In genomic region chr19:893775-894090, GRCh38 we compare ENCODE assay signal across 8 cellular contexts.
DNase-seq lines count a peak whose midpoint lies in the region; ATAC-seq and TF ChIP-seq lines count a peak whose summit lies in the region.

No MANE protein-coding gene starts in this region.

- no peak for TF ChIP-seq CTCF in WERI-Rb-1 (IDR thresholded peaks at IDR 0.05; ENCODE audit: low read depth, low read length)

- H3K4me1 Mint-ChIP-seq in stimulated activated naive CD8-positive, alpha-beta T cell treated with anti-CD3 and anti-CD28 coated beads, Interleukin-15, amount 100 ng/mL, for 72 hours: peaks cover 27% of the 10 kb centered on the region

- H3K4me3 Mint-ChIP-seq in stimulated activated naive CD8-positive, alpha-beta T cell treated with anti-CD3 and anti-CD28 coated beads, Interleukin-15, amount 100 ng/mL, for 72 hours: peak overlapping the region; percentile 91 to 93

- H3K36me3 ChIP-seq in WERI-Rb-1: peaks cover 26% of the 10 kb centered on the region
- peaks cover 33% of the 10 kb centered on the region for H3K36me3 ChIP-seq in iPS-20b (ENCODE audit: insufficient read depth, low read depth, low read length)

- no peak for ATAC-seq in stimulated activated naive CD8-positive, alpha-beta T cell treated with anti-CD3 and anti-CD28 coated beads, Interleukin-15, amount 100 ng/mL, for 72 hours
- ATAC-seq in HG03039 (IDR thresholded peaks at IDR 0.05; ENCODE audit: unreplicated experiment): no peak

- DNase-seq in DMS53 (lab: John Stamatoyannopoulos, UW): peak; percentile 39
- no peak for DNase-seq in DMS53 treated with DMSO at 0.1 percent for 48 hours (lab: John Stamatoyannopoulos, UW; ENCODE audit: unreplicated experiment)
- DNase-seq in WERI-Rb-1: no peak
- no peak for DNase-seq in stimulated activated naive CD8-positive, alpha-beta T cell treated with anti-CD3 and anti-CD28 coated beads, Interleukin-15, amount 100 ng/mL, for 72 hours
- DNase-seq in DMS79 (lab: John Stamatoyannopoulos, UW): no peak
- no peak for DNase-seq in HEK293T (ENCODE audit: extremely low spot score)

- CTCF ChIA-PET in HEK293T (lab: Yijun Ruan, JAX): interaction anchor here (0.6 to 1.3 kb wide), 2 partner anchors 10 to 124 kb away, joined by 3 to 4 read pairs; no protein-coding TSS in a partner anchor

- no peaks in the 10 kb centered on the region for H3K27me3 Mint-ChIP-seq in stimulated activated naive CD8-positive, alpha-beta T cell treated with anti-CD3 and anti-CD28 coated beads, Interleukin-15, amount 100 ng/mL, for 72 hours

- H3K9ac ChIP-seq in iPS-20b (ENCODE audit: low read depth, low read length): no peak overlapping the region

- no peaks in the 10 kb centered on the region for H3K9me3 Mint-ChIP-seq in stimulated activated naive CD8-positive, alpha-beta T cell treated with anti-CD3 and anti-CD28 coated beads, Interleukin-15, amount 100 ng/mL, for 72 hours

- H3K9me3 ChIP-seq in WERI-Rb-1 (ENCODE audit: severe bottlenecking): no peaks in the 10 kb centered on the region
- no peaks in the 10 kb centered on the region for H3K9me3 ChIP-seq in iPS-20b (ENCODE audit: insufficient read depth, low read depth, low read length)

- POLR2A ChIA-PET in HEK293T (lab: Yijun Ruan, JAX): interaction anchor here (0.7 to 0.8 kb wide), 2 partner anchors 12 to 14 kb away, joined by 3 to 4 read pairs; no protein-coding TSS in a partner anchor

- H3K27ac ChIP-seq in WERI-Rb-1: peak overlapping the region; percentile 97
- H3K27ac ChIP-seq in iPS-20b (ENCODE audit: low read length): no peak overlapping the region

- H3K27ac Mint-ChIP-seq in stimulated activated naive CD8-positive, alpha-beta T cell treated with anti-CD3 and anti-CD28 coated beads, Interleukin-15, amount 100 ng/mL, for 72 hours: peak overlapping the region; percentile 100

- H3K27me3 ChIP-seq in WERI-Rb-1 (ENCODE audit: insufficient read depth, low read depth, severe bottlenecking): no peaks in the 10 kb centered on the region
- H3K27me3 ChIP-seq in iPS-20b (ENCODE audit: insufficient read depth, low read length): no peaks in the 10 kb centered on the region

- H3K4me1 ChIP-seq in iPS-20b (ENCODE audit: insufficient read depth, low read length): no peaks in the 10 kb centered on the region

- H3K4me3 ChIP-seq in WERI-Rb-1 (ENCODE audit: low read depth, low read length) (no peak overlapping the region; the same call in 1 of the 2 replicates), iPS-20b (ENCODE audit: low read length) (0 out of 2 replicates have a peak overlapping the region, but pooled peaks have one; percentile 78)

TF ChIP-seq in HEK293T, 16 proteins besides CTCF, POLR2A, EP300 and RAD21:
- no peak for TF ChIP-seq TARDBP (IDR thresholded peaks at IDR 0.05)
- TF ChIP-seq FOXA1 (IDR thresholded peaks at IDR 0.05): no peak
- TF ChIP-seq CTBP1 (IDR thresholded peaks at IDR 0.05; ENCODE audit: borderline replicate concordance): no peak
- no peak for TF ChIP-seq BHLHE40 (IDR thresholded peaks at IDR 0.05; ENCODE audit: borderline replicate concordance)
- TF ChIP-seq PKNOX1 (IDR thresholded peaks at IDR 0.05): no peak
- TF ChIP-seq HDGF (IDR thresholded peaks at IDR 0.05; ENCODE audit: borderline replicate concordance): no peak
- no peak for TF ChIP-seq L3MBTL2 (conservative IDR thresholded peaks at IDR 0.05)
- TF ChIP-seq FOXM1 (IDR thresholded peaks at IDR 0.05; ENCODE audit: borderline replicate concordance): no peak
